ENCODE assay signal across 26 cellular contexts in genomic region chr18:25192065-25192464, GRCh38.
DNase-seq lines count a peak whose midpoint lies in the region; ATAC-seq, FAIRE-seq and TF ChIP-seq lines count a peak whose summit lies in the region.
"Had no signal": no experiment of that assay in that cellular context is flagged by ENCODE, and none has a peak within 500 bp of the region (broad histone marks: within the 10 kb centered on the region; RNA-seq: fewer than 3 reads in every experiment).

No MANE protein-coding gene starts in this region.

- no peaks in the 10 kb centered on the region for H3K36me3 ChIP-seq in GM12878 (ENCODE audit: control insufficient read depth in 2 of 2, insufficient read depth in 2 of 2, low read length in 1 of 2)
- H3K36me3 ChIP-seq in neural progenitor cell, result peaks cover 22% of the 10 kb centered on the region
- H3K36me3 ChIP-seq: BLaER1, SJSA1 had no signal

- H2AFZ ChIP-seq in GM12878 (ENCODE audit: control insufficient read depth, low read depth, low read length), result no peak overlapping the region
- no peak overlapping the region for H2AFZ ChIP-seq in neural progenitor cell (replicated peaks)

- H3K4me3 ChIP-seq in GM12878 (no peak overlapping the region), neural progenitor cell (no peak overlapping the region)
- H3K4me3 ChIP-seq: BLaER1, SJSA1 had no signal

- H3K4me2 ChIP-seq in GM12878 (ENCODE audit: control insufficient read depth, insufficient read depth) (no peak overlapping the region), neural progenitor cell (no peak overlapping the region)
- H3K4me2 ChIP-seq: BLaER1, KMS-11 had no signal

- H3K4me1 ChIP-seq in GM12878 (ENCODE audit: control insufficient read depth, insufficient read depth, low read length) (no peaks in the 10 kb centered on the region), neural progenitor cell (peaks cover 47% of the 10 kb centered on the region)
- H3K4me1 ChIP-seq: BLaER1, SJSA1 had no signal

- H3K27ac ChIP-seq in GM12878 (ENCODE audit: control insufficient read depth, insufficient read depth) (no peak overlapping the region), neural progenitor cell (no peak overlapping the region)
- H3K27ac ChIP-seq: BLaER1, KMS-11, SJSA1 had no signal

- H3K9me3 Mint-ChIP-seq in neural progenitor cell, result no peaks in the 10 kb centered on the region
- H3K9me3 Mint-ChIP-seq in activated CD4-positive, alpha-beta memory T cell treated with anti-CD3 and anti-CD28 coated beads for 36 hours, result no peaks in the 10 kb centered on the region
- H3K9me3 Mint-ChIP-seq: IgD-negative memory B cell, T-cell had no signal

- no peak for TF ChIP-seq CTCF in GM12878 (IDR thresholded peaks at IDR 0.05 in 2 of 3, conservative IDR thresholded peaks at IDR 0.05 in 1 of 3; ENCODE audit: control insufficient read depth in 2 of 3, extremely low read depth in 1 of 3, insufficient read depth in 1 of 3, low read depth in 3 of 3, low read length in 3 of 3)
- TF ChIP-seq CTCF in neural progenitor cell (IDR thresholded peaks at IDR 0.05), result no peak

- H3K9me3 ChIP-seq in GM12878 (replicated peaks; ENCODE audit: control insufficient read depth, insufficient read depth, low read length) (no peaks in the 10 kb centered on the region), neural progenitor cell (ENCODE audit: low read depth) (no peaks in the 10 kb centered on the region)
- H3K9me3 ChIP-seq: BLaER1, SJSA1 had no signal

- peaks cover 32% of the 10 kb centered on the region for H3K36me3 Mint-ChIP-seq in neural progenitor cell
- no peaks in the 10 kb centered on the region for H3K36me3 Mint-ChIP-seq in activated CD4-positive, alpha-beta memory T cell treated with anti-CD3 and anti-CD28 coated beads for 36 hours
- H3K36me3 Mint-ChIP-seq: CD4-positive, CD25-positive, alpha-beta regulatory T cell; IgD-negative memory B cell; T-cell had no signal

- POLR2A ChIA-PET in GM12878 (lab: Charles Lee), result no interaction called here
- POLR2A ChIA-PET in activated CD4-positive, alpha-beta memory T cell treated with anti-CD3 and anti-CD28 coated beads for 36 hours (lab: Charles Lee), result no interaction called here

- CTCF ChIA-PET in GM12878 (lab: Yijun Ruan, JAX), result no interaction called here
- CTCF ChIA-PET in activated CD4-positive, alpha-beta memory T cell treated with anti-CD3 and anti-CD28 coated beads for 36 hours (lab: Charles Lee), result no interaction called here

- SMC1A ChIA-PET in GM12878 (lab: Charles Lee; ENCODE audit: uncharacterized antibody, unreplicated experiment), result interaction anchor here (1.0 kb wide), 1 partner anchor 11 kb away, joined by 4 read pairs; no protein-coding TSS in a partner anchor

- BruUV-seq in GM12878 (replicated peaks; lab: Mats Ljungman, UMichigan), result no TSS peak

- peak overlapping the region; percentile 34 for H3K27ac Mint-ChIP-seq in neural progenitor cell
- no peak overlapping the region for H3K27ac Mint-ChIP-seq in activated CD4-positive, alpha-beta memory T cell treated with anti-CD3 and anti-CD28 coated beads for 36 hours
- H3K27ac Mint-ChIP-seq: CD4-positive, CD25-positive, alpha-beta regulatory T cell; IgD-negative memory B cell; T-cell had no signal

- TF ChIP-seq RAD21 in GM12878 (IDR thresholded peaks at IDR 0.05; ENCODE audit: insufficient read depth, low read depth, low read length), result no peak

- H3K27me3 ChIP-seq in GM12878 (replicated peaks in 1 of 2; ENCODE audit: control insufficient read depth in 2 of 2, insufficient read depth in 2 of 2, low read length in 1 of 2) (no peaks in the 10 kb centered on the region), neural progenitor cell (no peaks in the 10 kb centered on the region)
- H3K27me3 ChIP-seq: BLaER1, SJSA1 had no signal

- H3K9ac ChIP-seq in GM12878 (ENCODE audit: control insufficient read depth, insufficient read depth, low read length) (no peak overlapping the region), neural progenitor cell (no peak overlapping the region)
- H3K9ac ChIP-seq: BLaER1, KMS-11 had no signal

- intact Hi-C loops in GM12878 (cut with micrococcal nuclease; ENCODE audit: unreplicated experiment), result no loop called here
- intact Hi-C loops in activated CD4-positive, alpha-beta memory T cell treated with anti-CD3 and anti-CD28 coated beads for 36 hours (cut with micrococcal nuclease), result no loop called here

- in situ Hi-C loops in GM12878 (cut with MboI), result no loop called here

- H3K27me3 Mint-ChIP-seq in neural progenitor cell (ENCODE audit: insufficient read depth, low read depth), result no peaks in the 10 kb centered on the region
- no peaks in the 10 kb centered on the region for H3K27me3 Mint-ChIP-seq in activated CD4-positive, alpha-beta memory T cell treated with anti-CD3 and anti-CD28 coated beads for 36 hours
- H3K27me3 Mint-ChIP-seq: CD4-positive, CD25-positive, alpha-beta regulatory T cell had no signal

- peaks cover 55% of the 10 kb centered on the region for H3K4me1 Mint-ChIP-seq in neural progenitor cell
- H3K4me1 Mint-ChIP-seq in activated CD4-positive, alpha-beta memory T cell treated with anti-CD3 and anti-CD28 coated beads for 36 hours (ENCODE audit: low read depth), result no peaks in the 10 kb centered on the region
- H3K4me1 Mint-ChIP-seq: CD4-positive, CD25-positive, alpha-beta regulatory T cell; IgD-negative memory B cell; T-cell had no signal

- peaks cover 30% of the 10 kb centered on the region for H3F3A ChIP-seq in neural progenitor cell (ENCODE audit: low read depth)

- H3K79me2 ChIP-seq in GM12878 (ENCODE audit: control insufficient read depth, insufficient read depth, low read length) (no peaks in the 10 kb centered on the region), neural progenitor cell (ENCODE audit: low read depth) (peaks cover 61% of the 10 kb centered on the region)

- no peak overlapping the region for H3K4me3 Mint-ChIP-seq in neural progenitor cell
- H3K4me3 Mint-ChIP-seq in activated CD4-positive, alpha-beta memory T cell treated with anti-CD3 and anti-CD28 coated beads for 36 hours, result no peak overlapping the region
- H3K4me3 Mint-ChIP-seq: CD4-positive, CD25-positive, alpha-beta regulatory T cell; IgD-negative memory B cell; T-cell had no signal

- no peak for TF ChIP-seq POLR2A in GM12878 (IDR thresholded peaks at IDR 0.05; ENCODE audit: low read depth, low read length)

- no peaks in the 10 kb centered on the region for H4K20me1 ChIP-seq in GM12878 (ENCODE audit: control insufficient read depth, insufficient read depth)
- peaks cover 93% of the 10 kb centered on the region for H4K20me1 ChIP-seq in neural progenitor cell (ENCODE audit: low read depth)
- H4K20me1 ChIP-seq: BLaER1 had no signal

- WGBS in GM12878 (ENCODE audit: insufficient coverage, insufficient replicate concordance, low lambda C conversion rate, missing lambda C conversion rate), result 20% methylated on average over 4 of the region's 4 CpGs

- RAD21 ChIA-PET in GM12878 (lab: Charles Lee; ENCODE audit: unreplicated experiment), result no interaction called here

- TF ChIP-seq EP300 in GM12878 (IDR thresholded peaks at IDR 0.05; ENCODE audit: borderline replicate concordance in 1 of 2, control insufficient read depth in 1 of 2, low read depth in 2 of 2, low read length in 2 of 2), result peak in 1 of 2 experiments; percentile 7; a peak in 1 of 4 replicates

- ATAC-seq in GM18867 (IDR thresholded peaks at IDR 0.05; ENCODE audit: unreplicated experiment) (peak; percentile 42), HG02852 (IDR thresholded peaks at IDR 0.05; ENCODE audit: unreplicated experiment) (peak; percentile 50), GM12878 (peak; percentile 77)
- ATAC-seq: T-cell had no signal

- DNase-seq in GM12878 (ENCODE audit: low read depth, low spot score), result peak; percentile 16
- DNase-seq in neural progenitor cell (ENCODE audit: low spot score), result no peak
- DNase-seq in activated CD4-positive, alpha-beta T cell treated with anti-CD3 and anti-CD28 coated beads, Interleukin-2, amount 50 U/mL, for 1 hour, result no peak
- no peak for DNase-seq in activated CD4-positive, alpha-beta memory T cell treated with anti-CD3 and anti-CD28 coated beads for 36 hours
- no peak for DNase-seq in stimulated activated CD4-positive, alpha-beta T cell treated with anti-CD3 and anti-CD28 coated beads, Interleukin-2, amount 100 ng/mL, for 24 hours
- DNase-seq: CD4-positive, CD25-positive, alpha-beta regulatory T cell; DMS153; MM.1S; NCI-H1417; NCI-H1694; NCI-H2029 treated with DMSO at 0.1 percent for 48 hours; NCI-H2227 treated with DMSO at 0.1 percent for 48 hours; NCI-H526 treated with DMSO at 0.1 percent for 48 hours; Right ventricle myocardium superior; RPMI8226; T-cell had no signal

- no peak for FAIRE-seq in GM12878 (lab: Jason Lieb, UNC)
- FAIRE-seq: A204.1, G401.6, GM12892, H54 had no signal

TF ChIP-seq in GM12878, 131 proteins besides CTCF, POLR2A, EP300 and RAD21 (continues in another document):
- TF ChIP-seq ZBED1 (IDR thresholded peaks at IDR 0.05; ENCODE audit: borderline replicate concordance) (no peak), E2F4 (IDR thresholded peaks at IDR 0.05; ENCODE audit: low read depth, low read length) (no peak), CHD2 (IDR thresholded peaks at IDR 0.05; ENCODE audit: borderline replicate concordance, low read depth, low read length) (no peak; the same call in 1 of the 2 replicates), STAT3 (IDR thresholded peaks at IDR 0.05; ENCODE audit: low read depth, low read length) (no peak), RUNX3 (IDR thresholded peaks at IDR 0.05; ENCODE audit: low read length) (peak; percentile 16; the same call in 1 of the 2 replicates), BCL11A (IDR thresholded peaks at IDR 0.05; ENCODE audit: low read depth, low read length) (peak; percentile 62)
